In the genomic region with DNA sequence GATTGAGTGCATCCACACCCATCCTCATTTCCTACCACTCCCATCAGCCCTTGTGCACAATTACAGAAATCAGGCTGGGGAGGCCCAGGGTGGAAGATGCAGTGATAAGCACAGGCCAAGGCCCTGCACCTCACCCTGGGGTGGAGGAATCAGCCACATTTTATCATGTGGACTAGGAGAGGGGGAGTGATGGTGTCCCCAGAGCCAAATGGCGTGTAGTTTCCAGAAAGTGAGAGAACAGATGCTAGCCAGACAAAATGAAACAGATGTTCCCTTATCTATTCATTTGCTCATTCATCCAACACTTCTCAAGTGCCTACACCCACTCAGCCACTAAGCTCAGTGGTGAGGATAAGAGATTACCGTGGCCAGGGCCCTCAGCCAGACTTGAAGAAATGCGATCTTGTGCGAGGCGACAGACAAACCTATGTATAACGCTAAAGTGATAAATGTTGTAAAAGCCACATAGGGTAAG, we compare ENCODE assay signal across 13 cellular contexts.
DNase-seq lines count a peak whose midpoint lies in the region; FAIRE-seq and TF ChIP-seq lines count a peak whose summit lies in the region.
"Had no signal": no experiment of that assay in that cellular context is flagged by ENCODE, and none has a peak within 500 bp of the region (broad histone marks: within the 10 kb centered on the region; RNA-seq: fewer than 3 reads in every experiment).

No MANE protein-coding gene starts in this region.

- intact Hi-C loops in kidney (cut with DNase I), result no loop called here

- H4K5ac ChIP-seq in mesendoderm (ENCODE audit: low read length), result no peak overlapping the region

- no peak overlapping the region for H2BK15ac ChIP-seq in mesendoderm (replicated peaks; ENCODE audit: low read depth)

- H3K4me2 ChIP-seq in astrocyte (ENCODE audit: low read length), result no peak overlapping the region
- H3K4me2 ChIP-seq in mesendoderm (ENCODE audit: low read length), result no peak overlapping the region

- TF ChIP-seq CTCF in astrocyte (IDR thresholded peaks at IDR 0.05; ENCODE audit: insufficient read depth, low read depth, low read length), result no peak
- TF ChIP-seq CTCF in kidney (IDR thresholded peaks at IDR 0.05; ENCODE audit: borderline replicate concordance, extremely low read depth, insufficient read depth), result no peak

- peak overlapping the region; percentile 62 for H3K56ac ChIP-seq in mesendoderm (ENCODE audit: low read length)

- H3K9me3 ChIP-seq in astrocyte (ENCODE audit: insufficient read depth, low read depth, low read length) (no peaks in the 10 kb centered on the region), kidney (ENCODE audit: control insufficient read depth in 1 of 2, low read length in 2 of 2) (no peaks in the 10 kb centered on the region)

- H3K23ac ChIP-seq in mesendoderm (ENCODE audit: low read length), result no peak overlapping the region

- no CpG with 5 or more reads among the region's 6 CpGs for WGBS in mesendoderm (ENCODE audit: extremely low coverage, insufficient coverage, low lambda C conversion rate)

- H3K36me3 ChIP-seq in astrocyte (ENCODE audit: insufficient read depth, low read length) (no peaks in the 10 kb centered on the region), mesendoderm (ENCODE audit: control insufficient read depth, insufficient read depth, low read length) (no peaks in the 10 kb centered on the region), kidney (ENCODE audit: control insufficient read depth in 1 of 2, insufficient read depth in 2 of 2, low read length in 2 of 2) (no peaks in the 10 kb centered on the region)

- no peak overlapping the region for H4K8ac ChIP-seq in mesendoderm (ENCODE audit: low read depth, low read length)

- FAIRE-seq in astrocyte (lab: Jason Lieb, UNC) (no peak), kidney (lab: Jason Lieb, UNC) (no peak)
- FAIRE-seq: endothelial cell of umbilical vein had no signal

- H2AK5ac ChIP-seq in mesendoderm (ENCODE audit: low read length), result no peak overlapping the region

- H3K79me1 ChIP-seq in mesendoderm (ENCODE audit: low read length), result no peaks in the 10 kb centered on the region

- no peak overlapping the region for H2BK120ac ChIP-seq in mesendoderm (ENCODE audit: low read depth, low read length)

- H3K27me3 ChIP-seq in astrocyte (ENCODE audit: insufficient read depth, low read length) (peaks cover 5% of the 10 kb centered on the region), mesendoderm (ENCODE audit: insufficient read depth, low read length, poor library complexity) (no peaks in the 10 kb centered on the region)

- H3K4ac ChIP-seq in mesendoderm (ENCODE audit: low read depth, low read length), result no peak overlapping the region

- H2AFZ ChIP-seq in astrocyte (ENCODE audit: low read depth, low read length), result no peak overlapping the region

- H3K27ac Mint-ChIP-seq in astrocyte (ENCODE audit: unreplicated experiment), result no peak overlapping the region
- H3K27ac Mint-ChIP-seq: CD4-positive, alpha-beta T cell had no signal

- no peak overlapping the region for H2BK5ac ChIP-seq in mesendoderm (ENCODE audit: low read length)

- H3K4me3 ChIP-seq in astrocyte (ENCODE audit: insufficient read depth, low read depth, low read length), result no peak overlapping the region
- H3K4me3 ChIP-seq in mesendoderm (ENCODE audit: low read length), result no peak overlapping the region
- H3K4me3 ChIP-seq in kidney (ENCODE audit: low read length in 2 of 2), result no peak overlapping the region

- H3K36me3 Mint-ChIP-seq in astrocyte (ENCODE audit: low read depth, unreplicated experiment), result no peaks in the 10 kb centered on the region

- no peak overlapping the region for H3K18ac ChIP-seq in mesendoderm (ENCODE audit: low read length)

- H3K4me1 ChIP-seq in astrocyte (ENCODE audit: insufficient read depth, low read length) (no peaks in the 10 kb centered on the region), mesendoderm (ENCODE audit: control insufficient read depth, low read depth, low read length) (no peaks in the 10 kb centered on the region), kidney (ENCODE audit: control insufficient read depth in 1 of 2, insufficient read depth in 1 of 2, low read depth in 1 of 2, low read length in 2 of 2) (no peaks in the 10 kb centered on the region)

- no peaks in the 10 kb centered on the region for H3K79me2 ChIP-seq in astrocyte (ENCODE audit: insufficient read depth, low read length)
- H3K79me2 ChIP-seq in mesendoderm (ENCODE audit: control insufficient read depth, insufficient read depth, low read length), result no peaks in the 10 kb centered on the region

- DNase-seq in DMS 273 (lab: John Stamatoyannopoulos, UW; ENCODE audit: unreplicated experiment), result peak; percentile 95
- DNase-seq in NCI-H2029 treated with DMSO at 0.1 percent for 48 hours (lab: John Stamatoyannopoulos, UW), result peak; percentile 88
- DNase-seq in astrocyte (ENCODE audit: low read depth), result peak; percentile 98
- peak; percentile 93 for DNase-seq in mesendoderm
- DNase-seq in NAMALWA (ENCODE audit: low spot score), result no peak
- DNase-seq in kidney, result no peak
- DNase-seq in AG08395 (ENCODE audit: low spot score), result no peak
- DNase-seq in cerebellar cortex (ENCODE audit: low spot score), result no peak
- DNase-seq: activated naive CD4-positive, alpha-beta T cell treated with anti-CD3 and anti-CD28 coated beads, Interleukin-2, amount 50 U/mL, for 16 hours; CD4-positive, alpha-beta T cell; NCI-H526; T-helper 9 cell had no signal

- peaks cover 2% of the 10 kb centered on the region for H3K9me3 Mint-ChIP-seq in astrocyte (ENCODE audit: unreplicated experiment)
- H3K9me3 Mint-ChIP-seq: CD4-positive, alpha-beta T cell had no signal

- H3K27me3 Mint-ChIP-seq in astrocyte (ENCODE audit: low read depth, unreplicated experiment), result peaks cover 16% of the 10 kb centered on the region

- no peak overlapping the region for H3K4me3 Mint-ChIP-seq in astrocyte (ENCODE audit: unreplicated experiment)
- H3K4me3 Mint-ChIP-seq: CD4-positive, alpha-beta T cell had no signal

- H3K27ac ChIP-seq in astrocyte (ENCODE audit: low read depth, low read length), result no peak overlapping the region
- no peak overlapping the region for H3K27ac ChIP-seq in mesendoderm (ENCODE audit: low read depth, low read length)
- no peak overlapping the region for H3K27ac ChIP-seq in kidney (ENCODE audit: low read depth in 2 of 2, low read length in 2 of 2)

- no peaks in the 10 kb centered on the region for H4K20me1 ChIP-seq in astrocyte (ENCODE audit: insufficient read depth, low read length)

- H3K4me1 Mint-ChIP-seq in astrocyte (ENCODE audit: low read depth, unreplicated experiment), result no peaks in the 10 kb centered on the region

- H3K9ac ChIP-seq in astrocyte (ENCODE audit: low read length) (no peak overlapping the region), mesendoderm (ENCODE audit: low read length) (no peak overlapping the region), kidney (ENCODE audit: low read length in 2 of 2) (no peak overlapping the region)

Comparison
In these comparisons a context has a peak if more than half of its experiments do, and no peak if none do; other contexts are left out.
1. DNase-seq: peak in DMS 273 (single experiment), NCI-H2029 treated with DMSO at 0.1 percent for 48 hours (single experiment), astrocyte (single experiment) and mesendoderm (single experiment); none in NAMALWA (single experiment), kidney (single experiment), AG08395 (single experiment) and cerebellar cortex (single experiment).